Comparison of ENCODE assay signal across 25 cellular contexts in genomic region chr17:68950725-68951124, GRCh38. TPM values are rescaled to one million over a fixed set of nuclear protein-coding genes. Genes with fewer than 3 reads are reported as not detected.
DNase-seq lines count a peak whose midpoint lies in the region; ATAC-seq, FAIRE-seq and TF ChIP-seq lines count a peak whose summit lies in the region.
"Had no signal": no experiment of that assay in that cellular context is flagged by ENCODE, and none has a peak within 500 bp of the region (broad histone marks: within the 10 kb centered on the region; RNA-seq: fewer than 3 reads in every experiment).

No MANE protein-coding gene starts in this region.

- no peaks in the 10 kb centered on the region for H3K36me3 ChIP-seq in K562 (ENCODE audit: control insufficient read depth, insufficient read depth, low read length)
- H3K36me3 ChIP-seq in gastroesophageal sphincter = no peaks in the 10 kb centered on the region
- H3K36me3 ChIP-seq in colonic mucosa = no peaks in the 10 kb centered on the region

- H3K9me1 ChIP-seq in K562 (ENCODE audit: control insufficient read depth, insufficient read depth, low read length) = no peaks in the 10 kb centered on the region

- peaks cover 15% of the 10 kb centered on the region; the same call in 2 of the 3 replicates for H3K79me2 ChIP-seq in K562 (ENCODE audit: control insufficient read depth, insufficient read depth, low read length)

- H3K9me3 ChIP-seq in K562 (replicated peaks; ENCODE audit: control insufficient read depth, insufficient read depth, low read depth, low read length) = no peaks in the 10 kb centered on the region
- H3K9me3 ChIP-seq in gastroesophageal sphincter = no peaks in the 10 kb centered on the region
- no peaks in the 10 kb centered on the region for H3K9me3 ChIP-seq in colonic mucosa
- H3K9me3 ChIP-seq: Caco-2 had no signal

- peak; percentile 75 for FAIRE-seq in K562 (lab: Jason Lieb, UNC)
- FAIRE-seq: GM12892 had no signal

- H4K20me1 ChIP-seq in K562 (replicated peaks; ENCODE audit: control insufficient read depth, insufficient read depth, low read length) = no peaks in the 10 kb centered on the region

- ATAC-seq in K562 = peak; percentile 73
- ATAC-seq in gastroesophageal sphincter = peak; percentile 53
- peak; percentile 61 for ATAC-seq in left ventricle myocardium superior
- ATAC-seq in GM18867 (IDR thresholded peaks at IDR 0.05; ENCODE audit: unreplicated experiment) = no peak
- ATAC-seq: CD8-positive, alpha-beta T cell had no signal

- in situ Hi-C loops in K562 (cut with MboI) = loop anchor here (25.0 kb wide), 1 partner anchor 287 kb away; the partner anchor contains the start of gene ABCA10

- no TSS peak for BruUV-seq in K562 (replicated peaks; lab: Mats Ljungman, UMichigan)

- POLR2A ChIA-PET in K562 (lab: Yijun Ruan, JAX) = interaction anchor here (1.0 kb wide), 1 partner anchor 8 kb away, joined by 3 read pairs; no protein-coding TSS in a partner anchor

- intact Hi-C loops in K562 (cut with micrococcal nuclease) = no loop called here
- intact Hi-C loops in left ventricle myocardium superior (cut with micrococcal nuclease) = no loop called here
- intact Hi-C loops in colonic mucosa (cut with DNase I) = no loop called here

- TF ChIP-seq POLR2A in K562 (conservative IDR thresholded peaks at IDR 0.05) = no peak
- TF ChIP-seq POLR2A in gastroesophageal sphincter (IDR thresholded peaks at IDR 0.05) = no peak

- H3K4me1 ChIP-seq in K562 (replicated peaks in 1 of 2; ENCODE audit: control insufficient read depth in 2 of 2, insufficient read depth in 2 of 2, low read length in 2 of 2) (peaks cover 0 to 12% of the 10 kb centered on the region in 2 experiments; a peak in 3 of 5 replicates), gastroesophageal sphincter (no peaks in the 10 kb centered on the region), colonic mucosa (no peaks in the 10 kb centered on the region)

- peak in 1 of 4 experiments; percentile 33 for DNase-seq in K562 (ENCODE audit: extremely low read depth in 1 of 4, low spot score in 3 of 4)
- DNase-seq in left ventricle myocardium superior = no peak
- DNase-seq in retina = peak; percentile 19
- no peak for DNase-seq in NCI-H82 (lab: John Stamatoyannopoulos, UW)
- DNase-seq in NCI-H1417 treated with DMSO at 0.1 percent for 48 hours (lab: John Stamatoyannopoulos, UW) = no peak
- no peak for DNase-seq in colonic mucosa
- DNase-seq: Caco-2; CD8-positive, alpha-beta T cell; DND-41; GM23248; HCEC 1CT; NCI-H1048; NCI-H1417; NCI-H1694 treated with DMSO at 0.1 percent for 48 hours; NCI-H2081; NCI-H2227 treated with DMSO at 0.1 percent for 48 hours; NCI-H526 treated with DMSO at 0.1 percent for 48 hours; RPMI8226; SHP77 treated with DMSO at 0.1 percent for 48 hours had no signal

- H3K4me3 ChIP-seq in K562 (no peak overlapping the region), gastroesophageal sphincter (no peak overlapping the region), colonic mucosa (no peak overlapping the region)
- H3K4me3 ChIP-seq: GM23248, SK-N-MC had no signal

- peak overlapping the region; percentile 37 for H3K4me2 ChIP-seq in K562 (ENCODE audit: insufficient read depth, low read length)

- TF ChIP-seq CTCF in K562 (IDR thresholded peaks at IDR 0.05 in 2 of 3, conservative IDR thresholded peaks at IDR 0.05 in 1 of 3; ENCODE audit: insufficient read depth in 2 of 3, low read depth in 1 of 3, low read length in 3 of 3) (no peak), gastroesophageal sphincter (IDR thresholded peaks at IDR 0.05) (no peak), colonic mucosa (IDR thresholded peaks at IDR 0.05) (no peak)

- WGBS in K562 (ENCODE audit: insufficient coverage, low coverage, missing lambda C conversion rate) = 15% methylated on average over 4 of the region's 4 CpGs
- WGBS in gastroesophageal sphincter (ENCODE audit: low coverage in 1 of 2), 2 donors = 48 to 50% methylated on average over 3 to 4 of the region's 4 CpGs

- peak overlapping the region; percentile 10 to 28; a peak in 1 of 4 replicates for H3K9ac ChIP-seq in K562 (ENCODE audit: insufficient read depth in 1 of 2, low read depth in 2 of 2, low read length in 2 of 2)
- no peak overlapping the region for H3K9ac ChIP-seq in colonic mucosa (ENCODE audit: low read depth in 2 of 2, low read length in 2 of 2)
- H3K9ac ChIP-seq: GM23248 had no signal

- H3K27me3 ChIP-seq in K562 (ENCODE audit: control insufficient read depth in 2 of 2, insufficient read depth in 2 of 2, low read length in 2 of 2) (no peaks in the 10 kb centered on the region), gastroesophageal sphincter (peaks cover 4% of the 10 kb centered on the region), colonic mucosa (no peaks in the 10 kb centered on the region)

- H3K27ac ChIP-seq in K562 (ENCODE audit: extremely low read depth, low read depth, low read length) (no peak overlapping the region; the same call in 2 of the 3 replicates), gastroesophageal sphincter (peak overlapping the region in 1 of 4 donors; percentile 27), colonic mucosa (no peak overlapping the region)
- H3K27ac ChIP-seq: C4-2B, GM23248, SK-N-MC had no signal

- TF ChIP-seq EP300 in K562 (IDR thresholded peaks at IDR 0.05; ENCODE audit: low read length) (no peak), gastroesophageal sphincter (IDR thresholded peaks at IDR 0.05) (no peak)

- CTCF ChIA-PET in K562 (lab: Yijun Ruan, JAX; ENCODE audit: low intra/inter-chr PET ratio) = no interaction called here

- peak overlapping the region; percentile 37; the same call in 1 of the 2 replicates for H2AFZ ChIP-seq in K562 (ENCODE audit: low read depth, low read length)
- H2AFZ ChIP-seq: GM23248 had no signal

- no peak for TF ChIP-seq RAD21 in K562 (CRISPR knock-in tag; conservative IDR thresholded peaks at IDR 0.05 in 1 of 2, IDR thresholded peaks at IDR 0.05 in 1 of 2)

TF ChIP-seq in K562, 482 proteins besides CTCF, POLR2A, EP300 and RAD21 (continues in another document):
- TF ChIP-seq MAFG (tag; conservative IDR thresholded peaks at IDR 0.05) (0 out of 2 replicates have a peak, but pooled peaks have one; percentile 37), ZSCAN32 (CRISPR knock-in tag; IDR thresholded peaks at IDR 0.05) (no peak), ZNF639 (CRISPR knock-in tag; conservative IDR thresholded peaks at IDR 0.05 in 1 of 2, IDR thresholded peaks at IDR 0.05 in 1 of 2) (0 out of 4 replicates have a peak, but pooled peaks of 1 of the 2 experiments have one; percentile 36), ATF3 (IDR thresholded peaks at IDR 0.05) (peak; percentile 57; the same call in 1 of the 2 replicates), ATF3 (CRISPR knock-in tag; conservative IDR thresholded peaks at IDR 0.05) (no peak), NR4A1 (CRISPR knock-in tag; IDR thresholded peaks at IDR 0.05) (no peak), NR4A1 (tag; IDR thresholded peaks at IDR 0.05) (no peak), WHSC1 (IDR thresholded peaks at IDR 0.05; ENCODE audit: low read length) (no peak), MAFF (IDR thresholded peaks at IDR 0.05; ENCODE audit: low read length) (peak; percentile 31; the same call in 1 of the 2 replicates), SIN3A (IDR thresholded peaks at IDR 0.05; ENCODE audit: borderline replicate concordance in 2 of 2, control insufficient read depth in 1 of 2, low read depth in 2 of 2, low read length in 2 of 2) (no peak)

RNA-seq across cellular contexts. Expression of gene ABCA8, which starts 4.5 kb away (rescaled TPM):
- total RNA-seq in K562 (2011; cell fraction: chromatin; rRNA removed; ENCODE audit: low replicate concordance) = 12.6 and 57.0 TPM in 2 replicates
- total RNA-seq in K562 (2011; cell fraction: nucleolus; rRNA removed) = 4.8 and 12.1 TPM in 2 replicates
- 17.3 and 21.3 TPM in 2 replicates for total RNA-seq in K562 (2011; cell fraction: nucleoplasm; rRNA removed)
- 7.2 and 12.9 TPM in 2 replicates for total RNA-seq in K562 (2014; rRNA removed)
- 12.7 and 15.1 TPM in 2 replicates for total RNA-seq in K562 (2014; rRNA removed; fragmentation: Illumina TruSeq; extraction: Trizol)
- 13.2 and 13.9 TPM in 2 replicates for total RNA-seq in K562 (2015; rRNA removed; fragmentation: Illumina TruSeq; extraction: Trizol)
- total RNA-seq in K562 (2021) = 8.5 and 10.4 TPM in 2 replicates
- 1.4 and 2.6 TPM in 2 replicates for polyA plus RNA-seq in K562 (2011; rRNA removed)
- polyA plus RNA-seq in K562 (2011; cell fraction: cytosol; rRNA removed) = 0.30 and 0.49 TPM in 2 replicates
- polyA plus RNA-seq in K562 (2011; cell fraction: nucleus; rRNA removed) = 3.6 and 4.9 TPM in 2 replicates
- polyA plus RNA-seq in K562 (2012) = 7.2 and 14.0 TPM in 2 replicates
- 11.6 and 12.9 TPM in 2 replicates for polyA plus RNA-seq in K562 (2014; fragmentation: Illumina TruSeq; extraction: Trizol)
- polyA plus RNA-seq in K562 (2014; fragmentation: Nextera tagmentation; extraction: Ambion mirVana) = 1 to 10 TPM; 1.8 to 2.2 TPM
- polyA plus RNA-seq in K562 (2014; rRNA removed) = 12.0 and 13.1 TPM in 2 replicates
- 4.1 and 5.4 TPM in 2 replicates for polyA minus RNA-seq in K562 (2011; rRNA and poly(A)+ RNA removed)
- 0.27 and 0.95 TPM in 2 replicates for polyA minus RNA-seq in K562 (2011; cell fraction: cytosol; rRNA and poly(A)+ RNA removed)
- 3.6 and 4.7 TPM in 2 replicates for polyA minus RNA-seq in K562 (2011; cell fraction: nucleus; rRNA and poly(A)+ RNA removed)
- total RNA-seq in gastroesophageal sphincter = 100 to 1,000 TPM in 1 of 4 donors, 10 to 100 TPM in 3; 54.4 to 113 (median 71.3) TPM
- total RNA-seq in left ventricle myocardium superior = 38.6 TPM
- 1 to 10 TPM; 6.8 to 9.7 TPM for total RNA-seq in colonic mucosa
- total RNA-seq: CD8-positive, alpha-beta T cell had no signal
- polyA plus RNA-seq: IgD-negative memory B cell had no signal

Comparison
In these comparisons a context has a peak if more than half of its experiments do, and no peak if none do; other contexts are left out.
1. H3K9ac ChIP-seq: peak in K562 (2 of 2); none in colonic mucosa (0 of 2).